In genomic region chr22:40211481-40212052, GRCh38 we compare ENCODE assay signal across 11 cellular contexts. TPM values are rescaled to one million over a fixed set of nuclear protein-coding genes. Genes with fewer than 3 reads are reported as not detected.
DNase-seq lines count a peak whose midpoint lies in the region; ATAC-seq and TF ChIP-seq lines count a peak whose summit lies in the region.
"Had no signal": no experiment of that assay in that cellular context is flagged by ENCODE, and none has a peak within 500 bp of the region (broad histone marks: within the 10 kb centered on the region; RNA-seq: fewer than 3 reads in every experiment).

No MANE protein-coding gene starts in this region.

- no peak overlapping the region for H3K4me3 Mint-ChIP-seq in stimulated activated naive CD8-positive, alpha-beta T cell treated with anti-CD3 and anti-CD28 coated beads, Interleukin-15, Interleukin-2, amounts not matched to agents 100 ng/mL and 50 ng/mL, for 24 hours
- H3K4me3 Mint-ChIP-seq in effector memory CD8-positive, alpha-beta T cell, result no peak overlapping the region

- DNase-seq in stimulated activated naive CD8-positive, alpha-beta T cell treated with anti-CD3 and anti-CD28 coated beads, Interleukin-15, Interleukin-2, amounts not matched to agents 100 U/mL and 50 U/mL, for 24 hours, result no peak
- DNase-seq in effector memory CD8-positive, alpha-beta T cell, result no peak
- DNase-seq in upper lobe of right lung (no peak), NCI-H510A (lab: John Stamatoyannopoulos, UW) (no peak), smooth muscle cell (lab: John Stamatoyannopoulos, UW; ENCODE audit: unreplicated experiment) (no peak)
- DNase-seq: activated CD4-positive, alpha-beta T cell treated with anti-CD3 and anti-CD28 coated beads, Interleukin-2, amount 50 U/mL, for 4 hours; activated gamma-delta T cell treated with Interleukin-2 at 50 U/mL for 16 hours; stimulated activated CD4-positive, alpha-beta T cell treated with anti-CD3 and anti-CD28 coated beads, Interleukin-12 subunit alpha, Interleukin-12 subunit beta, amount 100 ng/mL, for 4 hours had no signal

- H4K20me1 ChIP-seq in smooth muscle cell (ENCODE audit: low read depth), result peaks cover 100% of the 10 kb centered on the region

- H3K9me3 Mint-ChIP-seq in stimulated activated naive CD8-positive, alpha-beta T cell treated with anti-CD3 and anti-CD28 coated beads, Interleukin-15, Interleukin-2, amounts not matched to agents 100 ng/mL and 50 ng/mL, for 24 hours, result no peaks in the 10 kb centered on the region
- no peaks in the 10 kb centered on the region for H3K9me3 Mint-ChIP-seq in effector memory CD8-positive, alpha-beta T cell

- H3K27me3 ChIP-seq in muscle layer of colon (ENCODE audit: control insufficient read depth in 1 of 2, insufficient read depth in 2 of 2, low read length in 2 of 2) (no peaks in the 10 kb centered on the region), upper lobe of right lung (no peaks in the 10 kb centered on the region), smooth muscle cell (ENCODE audit: low read depth) (no peaks in the 10 kb centered on the region)

- H3K27me3 Mint-ChIP-seq in stimulated activated naive CD8-positive, alpha-beta T cell treated with anti-CD3 and anti-CD28 coated beads, Interleukin-15, Interleukin-2, amounts not matched to agents 100 ng/mL and 50 ng/mL, for 24 hours, result no peaks in the 10 kb centered on the region
- H3K27me3 Mint-ChIP-seq in effector memory CD8-positive, alpha-beta T cell, result no peaks in the 10 kb centered on the region

- WGBS in smooth muscle cell (ENCODE audit: low lambda C conversion rate), result 81% methylated on average over 12 of the region's 12 CpGs

- H3K36me3 Mint-ChIP-seq in stimulated activated naive CD8-positive, alpha-beta T cell treated with anti-CD3 and anti-CD28 coated beads, Interleukin-15, Interleukin-2, amounts not matched to agents 100 ng/mL and 50 ng/mL, for 24 hours (ENCODE audit: low read depth), result peaks cover 8% of the 10 kb centered on the region
- peaks cover 9% of the 10 kb centered on the region for H3K36me3 Mint-ChIP-seq in effector memory CD8-positive, alpha-beta T cell (ENCODE audit: insufficient read depth)

- no peak for ATAC-seq in stimulated activated naive CD8-positive, alpha-beta T cell treated with anti-CD3 and anti-CD28 coated beads, Interleukin-15, Interleukin-2, amounts not matched to agents 100 U/mL and 50 U/mL, for 24 hours
- ATAC-seq in effector memory CD8-positive, alpha-beta T cell (replicated peaks), result no peak
- peak; percentile 76 for ATAC-seq in upper lobe of right lung
- ATAC-seq in HG03521 (IDR thresholded peaks at IDR 0.05; ENCODE audit: unreplicated experiment), result no peak

- no peak for TF ChIP-seq CTCF in upper lobe of right lung (IDR thresholded peaks at IDR 0.05)
- TF ChIP-seq CTCF in smooth muscle cell (IDR thresholded peaks at IDR 0.05; ENCODE audit: borderline replicate concordance, insufficient read depth, poor library complexity, severe bottlenecking), result no peak

- intact Hi-C loops in upper lobe of right lung (cut with DNase I), result no loop called here

- H3K4me3 ChIP-seq in muscle layer of colon (ENCODE audit: low read depth in 1 of 2, low read length in 2 of 2) (no peak overlapping the region), upper lobe of right lung (no peak overlapping the region), smooth muscle cell (no peak overlapping the region)

- peak overlapping the region; percentile 36 for H3K27ac Mint-ChIP-seq in stimulated activated naive CD8-positive, alpha-beta T cell treated with anti-CD3 and anti-CD28 coated beads, Interleukin-15, Interleukin-2, amounts not matched to agents 100 ng/mL and 50 ng/mL, for 24 hours
- peak overlapping the region; percentile 14 to 88 for H3K27ac Mint-ChIP-seq in effector memory CD8-positive, alpha-beta T cell

- H2AFZ ChIP-seq in smooth muscle cell (ENCODE audit: low read depth), result no peak overlapping the region

- no peak overlapping the region for H3K9ac ChIP-seq in muscle layer of colon (ENCODE audit: low read length)
- no peak overlapping the region for H3K9ac ChIP-seq in smooth muscle cell (ENCODE audit: low read depth)

- H3K27ac ChIP-seq in muscle layer of colon (ENCODE audit: low read depth, low read length) (peak overlapping the region; percentile 17), upper lobe of right lung (peak overlapping the region; percentile 64), smooth muscle cell (ENCODE audit: low read depth) (no peak overlapping the region)

- H3K9me3 ChIP-seq in muscle layer of colon (ENCODE audit: low read length) (no peaks in the 10 kb centered on the region), upper lobe of right lung (no peaks in the 10 kb centered on the region), smooth muscle cell (replicated peaks; ENCODE audit: low read depth) (no peaks in the 10 kb centered on the region)

- H3K36me3 ChIP-seq in muscle layer of colon (ENCODE audit: insufficient read depth, low read length), result no peaks in the 10 kb centered on the region
- no peaks in the 10 kb centered on the region for H3K36me3 ChIP-seq in upper lobe of right lung
- H3K36me3 ChIP-seq in smooth muscle cell (ENCODE audit: low read depth), result no peaks in the 10 kb centered on the region

- H3K4me1 Mint-ChIP-seq in stimulated activated naive CD8-positive, alpha-beta T cell treated with anti-CD3 and anti-CD28 coated beads, Interleukin-15, Interleukin-2, amounts not matched to agents 100 ng/mL and 50 ng/mL, for 24 hours (ENCODE audit: low read depth), result peaks cover 85% of the 10 kb centered on the region
- peaks cover 52 to 81% of the 10 kb centered on the region in 2 donors for H3K4me1 Mint-ChIP-seq in effector memory CD8-positive, alpha-beta T cell (ENCODE audit: low read depth in 2 of 2)

- no peak overlapping the region for H3K4me2 ChIP-seq in smooth muscle cell

- no peaks in the 10 kb centered on the region for H3F3A ChIP-seq in smooth muscle cell (ENCODE audit: low read depth)

- peaks cover 97% of the 10 kb centered on the region for H3K79me2 ChIP-seq in smooth muscle cell (ENCODE audit: low read depth)

- H3K4me1 ChIP-seq in muscle layer of colon (ENCODE audit: insufficient read depth, low read length) (peaks cover 55% of the 10 kb centered on the region), upper lobe of right lung (peaks cover 56% of the 10 kb centered on the region), smooth muscle cell (ENCODE audit: low read depth) (peaks cover 11% of the 10 kb centered on the region)

RNA-seq across cellular contexts. Expression of gene TNRC6B, which starts 33.8 kb away (rescaled TPM):
- 46.4 TPM for total RNA-seq in upper lobe of right lung
- 36.4 and 44.4 TPM in 2 replicates for total RNA-seq in smooth muscle cell
- 21.5 and 30.2 TPM in 2 replicates for polyA plus RNA-seq in smooth muscle cell
